9 cellular contexts compared by ENCODE assay signal in genomic region chr20:48846516-48847492, GRCh38. TPM values are rescaled to one million over a fixed set of nuclear protein-coding genes. Genes with fewer than 3 reads are reported as not detected.
DNase-seq lines count a peak whose midpoint lies in the region; ATAC-seq, FAIRE-seq and TF ChIP-seq lines count a peak whose summit lies in the region.
"Had no signal": no experiment of that assay in that cellular context is flagged by ENCODE, and none has a peak within 500 bp of the region (broad histone marks: within the 10 kb centered on the region; RNA-seq: fewer than 3 reads in every experiment).

No MANE protein-coding gene starts in this region.

- TF ChIP-seq CTCF in SK-N-SH (IDR thresholded peaks at IDR 0.05) (no peak), fibroblast of pulmonary artery (IDR thresholded peaks at IDR 0.05; ENCODE audit: low read length, missing control alignments) (no peak)

- no peaks in the 10 kb centered on the region for H4K20me1 ChIP-seq in SK-N-SH (ENCODE audit: insufficient read depth)

- TF ChIP-seq RAD21 in SK-N-SH (IDR thresholded peaks at IDR 0.05; ENCODE audit: low read length), result no peak

- peak overlapping the region in 1 of 2 experiments; percentile 14; a peak in 1 of 4 replicates for H3K27ac ChIP-seq in SK-N-SH (ENCODE audit: low read depth in 2 of 2, low read length in 1 of 2)

- no peaks in the 10 kb centered on the region for H3K9me3 ChIP-seq in SK-N-SH

- FAIRE-seq in GM19239 (lab: Jason Lieb, UNC) (peak; percentile 97), urothelium cell line (lab: Jason Lieb, UNC) (no peak)
- FAIRE-seq: endometrium had no signal

- H3F3A ChIP-seq in SK-N-SH (replicated peaks; ENCODE audit: insufficient read depth), result peaks cover 22% of the 10 kb centered on the region

- H3K36me3 ChIP-seq in SK-N-SH (replicated peaks in 1 of 2; ENCODE audit: control insufficient read depth in 1 of 2, insufficient read depth in 2 of 2, low read length in 1 of 2), result no peaks in the 10 kb centered on the region

- no peak overlapping the region for H3K4me3 ChIP-seq in SK-N-SH (ENCODE audit: low read depth in 2 of 2, low read length in 1 of 2)
- H3K4me3 ChIP-seq in fibroblast of pulmonary artery (replicated peaks; ENCODE audit: low read depth, low read length), result no peak overlapping the region

- WGBS in SK-N-SH (ENCODE audit: low lambda C conversion rate), result 55% methylated on average over 9 of the region's 12 CpGs

- H3K9ac ChIP-seq in SK-N-SH, result no peak overlapping the region

- ATAC-seq in HG03097 (IDR thresholded peaks at IDR 0.05; ENCODE audit: low FRiP score, unreplicated experiment), result peak; percentile 75

- no peaks in the 10 kb centered on the region for H3K9me2 ChIP-seq in SK-N-SH

- DNase-seq in ELF-1 (ENCODE audit: low read depth, low spot score), result peak; percentile 60
- DNase-seq in GM19239 (ENCODE audit: insufficient read length, low spot score), result no peak
- DNase-seq in SK-N-SH, result peak; percentile 55
- peak; percentile 71 for DNase-seq in fibroblast of pulmonary artery (ENCODE audit: low read depth)
- DNase-seq in urothelium cell line (ENCODE audit: low spot score), result peak; percentile 67
- DNase-seq in A172 (ENCODE audit: low spot score), result no peak
- no peak for DNase-seq in NCI-H2171 (lab: John Stamatoyannopoulos, UW)

- peaks cover 11 to 22% of the 10 kb centered on the region in 2 experiments; a peak in 2 of 4 replicates for H3K4me1 ChIP-seq in SK-N-SH (ENCODE audit: control insufficient read depth in 1 of 2, insufficient read depth in 2 of 2, low read depth in 1 of 2, low read length in 1 of 2)

- H2AFZ ChIP-seq in SK-N-SH (ENCODE audit: low read depth), result peak overlapping the region; percentile 27; the same call in 1 of the 2 replicates

- POLR2A ChIA-PET in SK-N-SH (lab: Yijun Ruan, JAX), result interaction anchor here (1.4 kb wide), 1 partner anchor 19 kb away, joined by 3 read pairs; the partner anchor contains the start of gene PREX1

- H3K4me2 ChIP-seq in SK-N-SH, result no peak overlapping the region

- H3K27me3 ChIP-seq in SK-N-SH (ENCODE audit: insufficient read depth), result no peaks in the 10 kb centered on the region

- CTCF ChIA-PET in SK-N-SH (lab: Yijun Ruan, JAX), result interaction anchor here (2.4 kb wide), 1 partner anchor 189 kb away, joined by 7 read pairs; no protein-coding TSS in a partner anchor

- no peaks in the 10 kb centered on the region for H3K79me2 ChIP-seq in SK-N-SH (ENCODE audit: insufficient read depth)

- no peak for TF ChIP-seq EP300 in SK-N-SH (IDR thresholded peaks at IDR 0.05; ENCODE audit: borderline replicate concordance in 1 of 2, low read depth in 1 of 2, low read length in 1 of 2)

TF ChIP-seq in SK-N-SH, 30 proteins besides CTCF, POLR2A, EP300 and RAD21:
- TF ChIP-seq SMC3 (IDR thresholded peaks at IDR 0.05; ENCODE audit: low read depth, low read length) (peak; percentile 13; the same call in 1 of the 2 replicates), TAF1 (IDR thresholded peaks at IDR 0.05; ENCODE audit: borderline replicate concordance, low read depth, low read length) (no peak), IRF3 (IDR thresholded peaks at IDR 0.05; ENCODE audit: low read depth, low read length) (peak; percentile 61; the same call in 1 of the 2 replicates), EZH2phosphoT487 (IDR thresholded peaks at IDR 0.05; ENCODE audit: borderline replicate concordance, low read depth) (no peak), ZBTB33 (IDR thresholded peaks at IDR 0.05; ENCODE audit: borderline replicate concordance, low read depth) (no peak), MXI1 (IDR thresholded peaks at IDR 0.05; ENCODE audit: low read depth, low read length) (peak; percentile 36; the same call in 1 of the 2 replicates)
TF ChIP-seq in SK-N-SH: peak in this region for 3.

RNA-seq across cellular contexts. Expression of gene PREX1, which starts 19.0 kb away (rescaled TPM):
- polyA plus RNA-seq in SK-N-SH (2012; rRNA removed), result 4.2 and 5.3 TPM in 2 replicates
- polyA plus RNA-seq in SK-N-SH (2012; cell fraction: cytosol; rRNA removed), result 2.0 and 3.4 TPM in 2 replicates
- 6.3 and 6.9 TPM in 2 replicates for polyA plus RNA-seq in SK-N-SH (2012; cell fraction: nucleus; rRNA removed)
- 8.1 and 12.2 TPM in 2 replicates for total RNA-seq in A172 (2014; rRNA removed; shearing (Covaris generic))

Comparison
In these comparisons a context has a peak if more than half of its experiments do, and no peak if none do; other contexts are left out.
1. DNase-seq: peak in ELF-1 (single experiment), SK-N-SH (single experiment), fibroblast of pulmonary artery (single experiment) and urothelium cell line (single experiment); none in GM19239 (single experiment), A172 (single experiment) and NCI-H2171 (single experiment).